Comparison of ENCODE assay signal across 22 cellular contexts in genomic region chr7:86485842-86486241, GRCh38.
"Had no signal": no experiment of that assay in that cellular context is flagged by ENCODE, and none has a peak within 500 bp of the region (broad histone marks: within the 10 kb centered on the region; RNA-seq: fewer than 3 reads in every experiment).

No MANE protein-coding gene starts in this region.

- ATAC-seq: activated CD8-positive, alpha-beta memory T cell treated with anti-CD3 and anti-CD28 coated beads, Interleukin-2, amount 10 ng/mL, durations not matched to agents 7 days and 5 days; foreskin keratinocyte; left colon; natural killer cell treated with Interleukin-12 subunit alpha and Interleukin-12 subunit beta and Interleukin-15 and Interleukin-18, amount 100 ng/mL, for 72 hours; sciatic nerve; stimulated activated effector memory CD8-positive, alpha-beta T cell treated with anti-CD3 and anti-CD28 coated beads, Interleukin-12 subunit alpha, Interleukin-12 subunit beta, amount 100 ng/mL, for 72 hours had no signal

- DNase-seq: activated B cell treated with CpG ODN at 0.5 μM for 24 hours; activated CD4-positive, alpha-beta memory T cell treated with anti-CD3 and anti-CD28 coated beads, Interleukin-2, amount 10 ng/mL, durations not matched to agents 7 days and 5 days; activated CD4-positive, alpha-beta T cell treated with anti-CD3 and anti-CD28 coated beads for 4 hours; activated CD8-positive, alpha-beta memory T cell treated with anti-CD3 and anti-CD28 coated beads, Interleukin-2, amount 10 ng/mL, durations not matched to agents 7 days and 5 days; activated naive CD4-positive, alpha-beta T cell treated with Interleukin-2 at 50 U/mL for 16 hours; activated naive CD8-positive, alpha-beta T cell treated with anti-CD3 and anti-CD28 coated beads, Interleukin-2, amount 10 ng/mL, durations not matched to agents 7 days and 5 days; activated T-cell treated with anti-CD3 and anti-CD28 coated beads, Interleukin-2, amount 50 U/mL, for 1 hour; central memory CD4-positive, alpha-beta T cell; colonic mucosa; endodermal cell; foreskin keratinocyte; hippocampal formation; islet precursor cell; left colon; nucleus accumbens; stimulated activated CD4-positive, alpha-beta T cell treated with anti-CD3 and anti-CD28 coated beads, Interleukin-4, amount 100 ng/mL, for 24 hours; stomach; T-helper 9 cell; upper lobe of left lung had no signal
